32 cellular contexts compared by ENCODE assay signal in genomic region chr17:12865769-12866168, GRCh38.
"Had no signal": no experiment of that assay in that cellular context is flagged by ENCODE, and none has a peak within 500 bp of the region (broad histone marks: within the 10 kb centered on the region; RNA-seq: fewer than 3 reads in every experiment).

No MANE protein-coding gene starts in this region.

- H3K27me3 ChIP-seq: body of pancreas, breast epithelium had no signal

- FAIRE-seq: astrocyte, RCC 7860 had no signal

- H2AFZ ChIP-seq: PC-9 had no signal

- H3K4me2 ChIP-seq: PC-9 had no signal

- H3K27ac ChIP-seq: body of pancreas, breast epithelium, coronary artery, PC-9, RWPE1, WERI-Rb-1 had no signal

- H3K9me3 ChIP-seq: body of pancreas, breast epithelium had no signal

- ATAC-seq: activated CD8-positive, alpha-beta T cell treated with anti-CD3 and anti-CD28 coated beads, Interleukin-2, amount 10 ng/mL, durations not matched to agents 7 days and 5 days; body of pancreas; Right ventricle myocardium inferior had no signal

- H3K4me3 ChIP-seq: body of pancreas, breast epithelium, coronary artery, PC-9 had no signal

- H3K36me3 ChIP-seq: breast epithelium, WERI-Rb-1 had no signal

- H3K4me1 ChIP-seq: body of pancreas, breast epithelium had no signal

- DNase-seq: activated CD4-positive, alpha-beta T cell treated with anti-CD3 and anti-CD28 coated beads for 1 hour; activated CD4-positive, alpha-beta T cell treated with anti-CD3 and anti-CD28 coated beads for 48 hours; activated CD4-positive, alpha-beta T cell treated with anti-CD3 and anti-CD28 coated beads, Interleukin-2, amount 50 U/mL, for 4 hours; activated CD4-positive, CD25-positive, alpha-beta regulatory T cell; activated CD8-positive, alpha-beta T cell treated with anti-CD3 and anti-CD28 coated beads, Interleukin-2, amount 10 ng/mL, durations not matched to agents 7 days and 5 days; activated gamma-delta T cell; activated naive CD4-positive, alpha-beta T cell treated with Interleukin-2 at 50 U/mL for 16 hours; activated naive CD8-positive, alpha-beta T cell treated with anti-CD3 and anti-CD28 coated beads, Interleukin-2, amount 10 ng/mL, durations not matched to agents 7 days and 5 days; activated T-cell treated with anti-CD3 and anti-CD28 coated beads, Interleukin-2, amount 50 U/mL, for 24 hours; amygdala; body of pancreas; MM.1S; NCI-H1092; NCI-H1436 treated with DMSO at 0.1 percent for 48 hours; NCI-H187; NCI-H2029 treated with DMSO at 0.1 percent for 48 hours; NCI-H2107; NCI-H2171; NCI-H510A; NCI-H526; NCI-H748 treated with DMSO at 0.1 percent for 48 hours; PC-9; SIG-M5; SW 1271; T1000; WERI-Rb-1 had no signal
